ENCODE assay signal across 1 cellular context in the genomic region with DNA sequence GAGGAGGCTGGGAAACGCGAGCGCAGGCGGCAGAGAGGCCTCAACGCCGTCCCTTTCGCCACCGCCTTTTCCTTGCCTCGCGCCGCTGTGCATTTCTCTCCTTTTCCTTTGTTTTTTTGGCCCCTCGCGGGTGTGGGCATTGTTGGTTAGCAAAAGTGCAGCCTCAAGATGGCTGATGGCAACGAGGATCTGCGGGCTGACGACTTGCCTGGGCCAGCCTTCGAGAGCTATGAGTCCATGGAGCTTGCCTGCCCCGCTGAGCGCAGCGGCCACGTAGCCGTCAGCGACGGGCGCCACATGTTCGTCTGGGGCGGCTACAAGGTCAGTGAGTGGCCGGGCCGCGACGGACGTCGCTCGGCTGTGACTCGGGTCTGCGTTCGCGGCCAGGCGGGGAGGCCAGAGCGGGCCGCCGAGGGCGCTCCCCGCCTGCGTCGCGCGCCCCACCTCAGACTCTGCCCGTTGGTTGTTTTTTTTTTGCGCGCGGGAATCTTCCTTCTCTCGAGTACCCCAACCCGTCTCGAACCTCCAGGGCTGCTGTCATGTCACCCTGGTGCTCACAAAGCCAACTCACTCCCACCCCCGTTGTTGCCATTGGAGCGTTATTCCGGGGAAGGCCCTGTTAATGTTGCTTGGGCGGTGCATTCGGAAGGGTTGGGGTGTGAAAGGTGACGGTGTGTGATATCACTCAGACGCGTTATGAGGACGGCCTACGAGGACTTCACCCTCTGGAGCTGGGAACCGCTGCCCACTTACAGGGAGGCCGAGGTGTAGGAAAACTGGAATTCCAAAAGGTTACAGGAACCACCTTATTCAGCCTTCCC.
TF ChIP-seq lines count a peak whose summit lies in the region.

No MANE protein-coding gene starts in this region.

TF ChIP-seq in HEK293, 187 proteins besides CTCF, POLR2A, EP300 and RAD21 (continued from another document and continues in another):
- TF ChIP-seq, protein P1, sequence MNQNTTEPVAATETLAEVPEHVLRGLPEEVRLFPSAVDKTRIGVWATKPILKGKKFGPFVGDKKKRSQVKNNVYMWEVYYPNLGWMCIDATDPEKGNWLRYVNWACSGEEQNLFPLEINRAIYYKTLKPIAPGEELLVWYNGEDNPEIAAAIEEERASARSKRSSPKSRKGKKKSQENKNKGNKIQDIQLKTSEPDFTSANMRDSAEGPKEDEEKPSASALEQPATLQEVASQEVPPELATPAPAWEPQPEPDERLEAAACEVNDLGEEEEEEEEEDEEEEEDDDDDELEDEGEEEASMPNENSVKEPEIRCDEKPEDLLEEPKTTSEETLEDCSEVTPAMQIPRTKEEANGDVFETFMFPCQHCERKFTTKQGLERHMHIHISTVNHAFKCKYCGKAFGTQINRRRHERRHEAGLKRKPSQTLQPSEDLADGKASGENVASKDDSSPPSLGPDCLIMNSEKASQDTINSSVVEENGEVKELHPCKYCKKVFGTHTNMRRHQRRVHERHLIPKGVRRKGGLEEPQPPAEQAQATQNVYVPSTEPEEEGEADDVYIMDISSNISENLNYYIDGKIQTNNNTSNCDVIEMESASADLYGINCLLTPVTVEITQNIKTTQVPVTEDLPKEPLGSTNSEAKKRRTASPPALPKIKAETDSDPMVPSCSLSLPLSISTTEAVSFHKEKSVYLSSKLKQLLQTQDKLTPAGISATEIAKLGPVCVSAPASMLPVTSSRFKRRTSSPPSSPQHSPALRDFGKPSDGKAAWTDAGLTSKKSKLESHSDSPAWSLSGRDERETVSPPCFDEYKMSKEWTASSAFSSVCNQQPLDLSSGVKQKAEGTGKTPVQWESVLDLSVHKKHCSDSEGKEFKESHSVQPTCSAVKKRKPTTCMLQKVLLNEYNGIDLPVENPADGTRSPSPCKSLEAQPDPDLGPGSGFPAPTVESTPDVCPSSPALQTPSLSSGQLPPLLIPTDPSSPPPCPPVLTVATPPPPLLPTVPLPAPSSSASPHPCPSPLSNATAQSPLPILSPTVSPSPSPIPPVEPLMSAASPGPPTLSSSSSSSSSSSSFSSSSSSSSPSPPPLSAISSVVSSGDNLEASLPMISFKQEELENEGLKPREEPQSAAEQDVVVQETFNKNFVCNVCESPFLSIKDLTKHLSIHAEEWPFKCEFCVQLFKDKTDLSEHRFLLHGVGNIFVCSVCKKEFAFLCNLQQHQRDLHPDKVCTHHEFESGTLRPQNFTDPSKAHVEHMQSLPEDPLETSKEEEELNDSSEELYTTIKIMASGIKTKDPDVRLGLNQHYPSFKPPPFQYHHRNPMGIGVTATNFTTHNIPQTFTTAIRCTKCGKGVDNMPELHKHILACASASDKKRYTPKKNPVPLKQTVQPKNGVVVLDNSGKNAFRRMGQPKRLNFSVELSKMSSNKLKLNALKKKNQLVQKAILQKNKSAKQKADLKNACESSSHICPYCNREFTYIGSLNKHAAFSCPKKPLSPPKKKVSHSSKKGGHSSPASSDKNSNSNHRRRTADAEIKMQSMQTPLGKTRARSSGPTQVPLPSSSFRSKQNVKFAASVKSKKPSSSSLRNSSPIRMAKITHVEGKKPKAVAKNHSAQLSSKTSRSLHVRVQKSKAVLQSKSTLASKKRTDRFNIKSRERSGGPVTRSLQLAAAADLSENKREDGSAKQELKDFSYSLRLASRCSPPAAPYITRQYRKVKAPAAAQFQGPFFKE (tag by site-specific recombination; IDR thresholded peaks at IDR 0.05; ENCODE audit: borderline replicate concordance), result no peak
- no peak for TF ChIP-seq ZNF585B (tag by site-specific recombination; IDR thresholded peaks at IDR 0.05)
- TF ChIP-seq ZFHX2 (tag by site-specific recombination; conservative IDR thresholded peaks at IDR 0.05), result peak; percentile 78
- no peak for TF ChIP-seq ZNF558 (tag by site-specific recombination; IDR thresholded peaks at IDR 0.05)
- no peak for TF ChIP-seq ZNF837 (tag by site-specific recombination; IDR thresholded peaks at IDR 0.05)
- no peak for TF ChIP-seq ZNF248 (tag by site-specific recombination; IDR thresholded peaks at IDR 0.05)
- TF ChIP-seq, protein P2, sequence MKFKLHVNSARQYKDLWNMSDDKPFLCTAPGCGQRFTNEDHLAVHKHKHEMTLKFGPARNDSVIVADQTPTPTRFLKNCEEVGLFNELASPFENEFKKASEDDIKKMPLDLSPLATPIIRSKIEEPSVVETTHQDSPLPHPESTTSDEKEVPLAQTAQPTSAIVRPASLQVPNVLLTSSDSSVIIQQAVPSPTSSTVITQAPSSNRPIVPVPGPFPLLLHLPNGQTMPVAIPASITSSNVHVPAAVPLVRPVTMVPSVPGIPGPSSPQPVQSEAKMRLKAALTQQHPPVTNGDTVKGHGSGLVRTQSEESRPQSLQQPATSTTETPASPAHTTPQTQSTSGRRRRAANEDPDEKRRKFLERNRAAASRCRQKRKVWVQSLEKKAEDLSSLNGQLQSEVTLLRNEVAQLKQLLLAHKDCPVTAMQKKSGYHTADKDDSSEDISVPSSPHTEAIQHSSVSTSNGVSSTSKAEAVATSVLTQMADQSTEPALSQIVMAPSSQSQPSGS (tag by site-specific recombination; IDR thresholded peaks at IDR 0.05; ENCODE audit: low read depth), result no peak
- TF ChIP-seq, protein P3, sequence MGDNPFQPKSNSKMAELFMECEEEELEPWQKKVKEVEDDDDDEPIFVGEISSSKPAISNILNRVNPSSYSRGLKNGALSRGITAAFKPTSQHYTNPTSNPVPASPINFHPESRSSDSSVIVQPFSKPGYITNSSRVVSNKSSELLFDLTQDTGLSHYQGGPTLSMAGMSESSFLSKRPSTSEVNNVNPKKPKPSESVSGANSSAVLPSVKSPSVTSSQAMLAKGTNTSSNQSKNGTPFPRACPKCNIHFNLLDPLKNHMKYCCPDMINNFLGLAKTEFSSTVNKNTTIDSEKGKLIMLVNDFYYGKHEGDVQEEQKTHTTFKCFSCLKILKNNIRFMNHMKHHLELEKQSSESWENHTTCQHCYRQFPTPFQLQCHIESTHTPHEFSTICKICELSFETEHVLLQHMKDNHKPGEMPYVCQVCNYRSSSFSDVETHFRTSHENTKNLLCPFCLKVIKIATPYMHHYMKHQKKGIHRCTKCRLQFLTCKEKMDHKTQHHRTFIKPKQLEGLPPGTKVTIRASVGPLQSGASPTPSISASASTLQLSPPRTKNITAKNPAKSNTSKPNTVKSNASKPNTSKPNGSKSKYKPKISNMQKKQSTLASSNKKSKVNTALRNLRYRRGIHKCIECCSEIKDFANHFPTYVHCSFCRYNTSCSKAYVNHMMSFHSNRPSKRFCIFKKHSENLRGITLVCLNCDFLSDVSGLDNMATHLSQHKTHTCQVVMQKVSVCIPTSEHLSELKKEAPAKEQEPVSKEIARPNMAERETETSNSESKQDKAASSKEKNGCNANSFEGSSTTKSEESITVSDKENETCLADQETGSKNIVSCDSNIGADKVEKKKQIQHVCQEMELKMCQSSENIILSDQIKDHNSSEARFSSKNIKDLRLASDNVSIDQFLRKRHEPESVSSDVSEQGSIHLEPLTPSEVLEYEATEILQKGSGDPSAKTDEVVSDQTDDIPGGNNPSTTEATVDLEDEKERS (tag by site-specific recombination; IDR thresholded peaks at IDR 0.05), result no peak
- TF ChIP-seq, protein P4, sequence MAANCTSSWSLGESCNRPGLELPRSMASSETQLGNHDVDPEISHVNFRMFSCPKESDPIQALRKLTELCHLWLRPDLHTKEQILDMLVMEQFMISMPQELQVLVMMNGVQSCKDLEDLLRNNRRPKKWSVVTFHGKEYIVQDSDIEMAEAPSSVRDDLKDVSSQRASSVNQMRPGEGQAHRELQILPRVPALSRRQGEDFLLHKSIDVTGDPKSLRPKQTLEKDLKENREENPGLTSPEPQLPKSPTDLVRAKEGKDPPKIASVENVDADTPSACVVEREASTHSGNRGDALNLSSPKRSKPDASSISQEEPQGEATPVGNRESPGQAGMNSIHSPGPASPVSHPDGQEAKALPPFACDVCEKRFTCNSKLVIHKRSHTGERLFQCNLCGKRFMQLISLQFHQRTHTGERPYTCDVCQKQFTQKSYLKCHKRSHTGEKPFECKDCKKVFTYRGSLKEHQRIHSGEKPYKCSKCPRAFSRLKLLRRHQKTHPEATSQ (tag by site-specific recombination; IDR thresholded peaks at IDR 0.05), result no peak; the same call in 1 of the 2 replicates
- TF ChIP-seq ZSCAN4 (tag by site-specific recombination; IDR thresholded peaks at IDR 0.05), result no peak
- TF ChIP-seq ZNF501 (tag by site-specific recombination; IDR thresholded peaks at IDR 0.05), result no peak; the same call in 1 of the 2 replicates
- no peak for TF ChIP-seq ZBTB7A (tag by site-specific recombination; IDR thresholded peaks at IDR 0.05; ENCODE audit: low read depth)
- TF ChIP-seq KLF10 (tag by site-specific recombination; IDR thresholded peaks at IDR 0.05), result 0 out of 2 replicates have a peak, but pooled peaks have one; percentile 3
- no peak for TF ChIP-seq ZNF148 (tag by site-specific recombination; IDR thresholded peaks at IDR 0.05; ENCODE audit: borderline replicate concordance)
- TF ChIP-seq, protein P5, sequence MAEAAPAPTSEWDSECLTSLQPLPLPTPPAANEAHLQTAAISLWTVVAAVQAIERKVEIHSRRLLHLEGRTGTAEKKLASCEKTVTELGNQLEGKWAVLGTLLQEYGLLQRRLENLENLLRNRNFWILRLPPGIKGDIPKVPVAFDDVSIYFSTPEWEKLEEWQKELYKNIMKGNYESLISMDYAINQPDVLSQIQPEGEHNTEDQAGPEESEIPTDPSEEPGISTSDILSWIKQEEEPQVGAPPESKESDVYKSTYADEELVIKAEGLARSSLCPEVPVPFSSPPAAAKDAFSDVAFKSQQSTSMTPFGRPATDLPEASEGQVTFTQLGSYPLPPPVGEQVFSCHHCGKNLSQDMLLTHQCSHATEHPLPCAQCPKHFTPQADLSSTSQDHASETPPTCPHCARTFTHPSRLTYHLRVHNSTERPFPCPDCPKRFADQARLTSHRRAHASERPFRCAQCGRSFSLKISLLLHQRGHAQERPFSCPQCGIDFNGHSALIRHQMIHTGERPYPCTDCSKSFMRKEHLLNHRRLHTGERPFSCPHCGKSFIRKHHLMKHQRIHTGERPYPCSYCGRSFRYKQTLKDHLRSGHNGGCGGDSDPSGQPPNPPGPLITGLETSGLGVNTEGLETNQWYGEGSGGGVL (tag by site-specific recombination; IDR thresholded peaks at IDR 0.05), result 0 out of 2 replicates have a peak, but pooled peaks have one; percentile 12
- TF ChIP-seq GLI4 (tag by site-specific recombination; IDR thresholded peaks at IDR 0.05), result 0 out of 2 replicates have a peak, but pooled peaks have one; percentile 52
- TF ChIP-seq ZNF24 (tag by site-specific recombination; IDR thresholded peaks at IDR 0.05), result no peak
- TF ChIP-seq ZNF623 (tag by site-specific recombination; IDR thresholded peaks at IDR 0.05), result no peak
- TF ChIP-seq, protein P6, sequence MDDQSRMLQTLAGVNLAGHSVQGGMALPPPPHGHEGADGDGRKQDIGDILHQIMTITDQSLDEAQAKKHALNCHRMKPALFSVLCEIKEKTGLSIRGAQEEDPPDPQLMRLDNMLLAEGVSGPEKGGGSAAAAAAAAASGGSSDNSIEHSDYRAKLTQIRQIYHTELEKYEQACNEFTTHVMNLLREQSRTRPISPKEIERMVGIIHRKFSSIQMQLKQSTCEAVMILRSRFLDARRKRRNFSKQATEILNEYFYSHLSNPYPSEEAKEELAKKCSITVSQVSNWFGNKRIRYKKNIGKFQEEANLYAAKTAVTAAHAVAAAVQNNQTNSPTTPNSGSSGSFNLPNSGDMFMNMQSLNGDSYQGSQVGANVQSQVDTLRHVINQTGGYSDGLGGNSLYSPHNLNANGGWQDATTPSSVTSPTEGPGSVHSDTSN (CRISPR knock-in tag; IDR thresholded peaks at IDR 0.05), result no peak
- 0 out of 2 replicates have a peak, but pooled peaks have one; percentile 38 for TF ChIP-seq SP3 (tag by site-specific recombination; IDR thresholded peaks at IDR 0.05)
- TF ChIP-seq SP2 (tag by site-specific recombination; IDR thresholded peaks at IDR 0.05), result peak; percentile 84
- TF ChIP-seq KLF8 (tag by site-specific recombination; IDR thresholded peaks at IDR 0.05), result peak; percentile 69
- TF ChIP-seq ZSCAN16 (tag by site-specific recombination; IDR thresholded peaks at IDR 0.05), result no peak
- no peak for TF ChIP-seq ZNF354C (tag by site-specific recombination; IDR thresholded peaks at IDR 0.05; ENCODE audit: borderline replicate concordance, low read depth)
- TF ChIP-seq ZNF639 (tag by site-specific recombination; IDR thresholded peaks at IDR 0.05), result no peak
- TF ChIP-seq ZNF114 (tag by site-specific recombination; IDR thresholded peaks at IDR 0.05), result no peak
